ENCODE assay signal across 2 cellular contexts in the genomic region with DNA sequence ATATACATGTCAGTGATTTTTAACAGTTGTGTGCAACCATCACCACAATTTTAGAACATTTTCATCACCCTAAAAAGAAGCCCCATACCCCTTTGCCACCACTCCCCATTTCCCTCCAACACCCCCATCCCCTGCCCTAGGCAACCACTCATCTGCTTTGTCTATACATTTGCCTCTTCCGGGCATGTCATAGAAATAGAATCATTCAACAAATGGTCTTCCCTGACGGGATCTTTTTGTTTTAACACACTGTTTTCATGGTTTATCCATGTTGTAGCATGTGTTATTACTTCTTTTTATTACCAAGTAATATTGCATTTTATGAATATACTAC.
TF ChIP-seq lines count a peak whose summit lies in the region.

No MANE protein-coding gene starts in this region.

TF ChIP-seq in SK-N-SH, 30 proteins besides CTCF, POLR2A, EP300 and RAD21 (continued from another document):
- TF ChIP-seq, protein P1, sequence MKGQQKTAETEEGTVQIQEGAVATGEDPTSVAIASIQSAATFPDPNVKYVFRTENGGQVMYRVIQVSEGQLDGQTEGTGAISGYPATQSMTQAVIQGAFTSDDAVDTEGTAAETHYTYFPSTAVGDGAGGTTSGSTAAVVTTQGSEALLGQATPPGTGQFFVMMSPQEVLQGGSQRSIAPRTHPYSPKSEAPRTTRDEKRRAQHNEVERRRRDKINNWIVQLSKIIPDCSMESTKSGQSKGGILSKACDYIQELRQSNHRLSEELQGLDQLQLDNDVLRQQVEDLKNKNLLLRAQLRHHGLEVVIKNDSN (IDR thresholded peaks at IDR 0.05; ENCODE audit: borderline replicate concordance, low read depth): no peak
- TF ChIP-seq ELF1 (IDR thresholded peaks at IDR 0.05) (no peak), TCF12 (IDR thresholded peaks at IDR 0.05) (no peak), GATA2 (CRISPR knock-in tag; IDR thresholded peaks at IDR 0.05) (no peak), RFX5 (IDR thresholded peaks at IDR 0.05; ENCODE audit: low read length) (no peak), FOXM1 (IDR thresholded peaks at IDR 0.05; ENCODE audit: low read depth) (no peak), RCOR1 (IDR thresholded peaks at IDR 0.05; ENCODE audit: low read length) (no peak), SMC3 (IDR thresholded peaks at IDR 0.05; ENCODE audit: low read depth, low read length) (no peak), SIN3A (IDR thresholded peaks at IDR 0.05; ENCODE audit: borderline replicate concordance, low read depth, low read length) (no peak), NFIC (IDR thresholded peaks at IDR 0.05; ENCODE audit: borderline replicate concordance) (no peak), RXRA (IDR thresholded peaks at IDR 0.05; ENCODE audit: borderline replicate concordance, low read depth) (no peak), JUND (IDR thresholded peaks at IDR 0.05) (no peak)
- TF ChIP-seq, protein P2, sequence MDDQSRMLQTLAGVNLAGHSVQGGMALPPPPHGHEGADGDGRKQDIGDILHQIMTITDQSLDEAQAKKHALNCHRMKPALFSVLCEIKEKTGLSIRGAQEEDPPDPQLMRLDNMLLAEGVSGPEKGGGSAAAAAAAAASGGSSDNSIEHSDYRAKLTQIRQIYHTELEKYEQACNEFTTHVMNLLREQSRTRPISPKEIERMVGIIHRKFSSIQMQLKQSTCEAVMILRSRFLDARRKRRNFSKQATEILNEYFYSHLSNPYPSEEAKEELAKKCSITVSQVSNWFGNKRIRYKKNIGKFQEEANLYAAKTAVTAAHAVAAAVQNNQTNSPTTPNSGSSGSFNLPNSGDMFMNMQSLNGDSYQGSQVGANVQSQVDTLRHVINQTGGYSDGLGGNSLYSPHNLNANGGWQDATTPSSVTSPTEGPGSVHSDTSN (IDR thresholded peaks at IDR 0.05): no peak
- TF ChIP-seq, protein P3, sequence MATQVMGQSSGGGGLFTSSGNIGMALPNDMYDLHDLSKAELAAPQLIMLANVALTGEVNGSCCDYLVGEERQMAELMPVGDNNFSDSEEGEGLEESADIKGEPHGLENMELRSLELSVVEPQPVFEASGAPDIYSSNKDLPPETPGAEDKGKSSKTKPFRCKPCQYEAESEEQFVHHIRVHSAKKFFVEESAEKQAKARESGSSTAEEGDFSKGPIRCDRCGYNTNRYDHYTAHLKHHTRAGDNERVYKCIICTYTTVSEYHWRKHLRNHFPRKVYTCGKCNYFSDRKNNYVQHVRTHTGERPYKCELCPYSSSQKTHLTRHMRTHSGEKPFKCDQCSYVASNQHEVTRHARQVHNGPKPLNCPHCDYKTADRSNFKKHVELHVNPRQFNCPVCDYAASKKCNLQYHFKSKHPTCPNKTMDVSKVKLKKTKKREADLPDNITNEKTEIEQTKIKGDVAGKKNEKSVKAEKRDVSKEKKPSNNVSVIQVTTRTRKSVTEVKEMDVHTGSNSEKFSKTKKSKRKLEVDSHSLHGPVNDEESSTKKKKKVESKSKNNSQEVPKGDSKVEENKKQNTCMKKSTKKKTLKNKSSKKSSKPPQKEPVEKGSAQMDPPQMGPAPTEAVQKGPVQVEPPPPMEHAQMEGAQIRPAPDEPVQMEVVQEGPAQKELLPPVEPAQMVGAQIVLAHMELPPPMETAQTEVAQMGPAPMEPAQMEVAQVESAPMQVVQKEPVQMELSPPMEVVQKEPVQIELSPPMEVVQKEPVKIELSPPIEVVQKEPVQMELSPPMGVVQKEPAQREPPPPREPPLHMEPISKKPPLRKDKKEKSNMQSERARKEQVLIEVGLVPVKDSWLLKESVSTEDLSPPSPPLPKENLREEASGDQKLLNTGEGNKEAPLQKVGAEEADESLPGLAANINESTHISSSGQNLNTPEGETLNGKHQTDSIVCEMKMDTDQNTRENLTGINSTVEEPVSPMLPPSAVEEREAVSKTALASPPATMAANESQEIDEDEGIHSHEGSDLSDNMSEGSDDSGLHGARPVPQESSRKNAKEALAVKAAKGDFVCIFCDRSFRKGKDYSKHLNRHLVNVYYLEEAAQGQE (IDR thresholded peaks at IDR 0.05; ENCODE audit: low read depth, low read length): no peak
- TF ChIP-seq, protein P4, sequence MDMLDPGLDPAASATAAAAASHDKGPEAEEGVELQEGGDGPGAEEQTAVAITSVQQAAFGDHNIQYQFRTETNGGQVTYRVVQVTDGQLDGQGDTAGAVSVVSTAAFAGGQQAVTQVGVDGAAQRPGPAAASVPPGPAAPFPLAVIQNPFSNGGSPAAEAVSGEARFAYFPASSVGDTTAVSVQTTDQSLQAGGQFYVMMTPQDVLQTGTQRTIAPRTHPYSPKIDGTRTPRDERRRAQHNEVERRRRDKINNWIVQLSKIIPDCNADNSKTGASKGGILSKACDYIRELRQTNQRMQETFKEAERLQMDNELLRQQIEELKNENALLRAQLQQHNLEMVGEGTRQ (IDR thresholded peaks at IDR 0.05; ENCODE audit: borderline replicate concordance, low read depth, low read length): no peak

TF ChIP-seq in SK-N-SH treated with all-trans-retinoic acid at 6 μM for 48 hours, 23 proteins besides CTCF, POLR2A, EP300 and RAD21 (continued from another document):
- TF ChIP-seq, protein P5, sequence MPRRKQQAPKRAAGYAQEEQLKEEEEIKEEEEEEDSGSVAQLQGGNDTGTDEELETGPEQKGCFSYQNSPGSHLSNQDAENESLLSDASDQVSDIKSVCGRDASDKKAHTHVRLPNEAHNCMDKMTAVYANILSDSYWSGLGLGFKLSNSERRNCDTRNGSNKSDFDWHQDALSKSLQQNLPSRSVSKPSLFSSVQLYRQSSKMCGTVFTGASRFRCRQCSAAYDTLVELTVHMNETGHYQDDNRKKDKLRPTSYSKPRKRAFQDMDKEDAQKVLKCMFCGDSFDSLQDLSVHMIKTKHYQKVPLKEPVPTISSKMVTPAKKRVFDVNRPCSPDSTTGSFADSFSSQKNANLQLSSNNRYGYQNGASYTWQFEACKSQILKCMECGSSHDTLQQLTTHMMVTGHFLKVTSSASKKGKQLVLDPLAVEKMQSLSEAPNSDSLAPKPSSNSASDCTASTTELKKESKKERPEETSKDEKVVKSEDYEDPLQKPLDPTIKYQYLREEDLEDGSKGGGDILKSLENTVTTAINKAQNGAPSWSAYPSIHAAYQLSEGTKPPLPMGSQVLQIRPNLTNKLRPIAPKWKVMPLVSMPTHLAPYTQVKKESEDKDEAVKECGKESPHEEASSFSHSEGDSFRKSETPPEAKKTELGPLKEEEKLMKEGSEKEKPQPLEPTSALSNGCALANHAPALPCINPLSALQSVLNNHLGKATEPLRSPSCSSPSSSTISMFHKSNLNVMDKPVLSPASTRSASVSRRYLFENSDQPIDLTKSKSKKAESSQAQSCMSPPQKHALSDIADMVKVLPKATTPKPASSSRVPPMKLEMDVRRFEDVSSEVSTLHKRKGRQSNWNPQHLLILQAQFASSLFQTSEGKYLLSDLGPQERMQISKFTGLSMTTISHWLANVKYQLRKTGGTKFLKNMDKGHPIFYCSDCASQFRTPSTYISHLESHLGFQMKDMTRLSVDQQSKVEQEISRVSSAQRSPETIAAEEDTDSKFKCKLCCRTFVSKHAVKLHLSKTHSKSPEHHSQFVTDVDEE (CRISPR knock-in tag; IDR thresholded peaks at IDR 0.05): no peak
- no peak for TF ChIP-seq ZNF70 (CRISPR knock-in tag; IDR thresholded peaks at IDR 0.05)
- TF ChIP-seq OSR1 (CRISPR knock-in tag; IDR thresholded peaks at IDR 0.05): no peak
- TF ChIP-seq ISL1 (CRISPR knock-in tag; IDR thresholded peaks at IDR 0.05): no peak
- TF ChIP-seq TCF4 (CRISPR knock-in tag; IDR thresholded peaks at IDR 0.05; ENCODE audit: borderline replicate concordance): no peak
- no peak for TF ChIP-seq CSDC2 (CRISPR knock-in tag; IDR thresholded peaks at IDR 0.05)
- TF ChIP-seq ESRRG (CRISPR knock-in tag; IDR thresholded peaks at IDR 0.05): no peak
- no peak for TF ChIP-seq ZFP3 (CRISPR knock-in tag; IDR thresholded peaks at IDR 0.05)
- no peak for TF ChIP-seq TOX (CRISPR knock-in tag; IDR thresholded peaks at IDR 0.05; ENCODE audit: borderline replicate concordance)
- TF ChIP-seq ZFP30 (CRISPR knock-in tag; IDR thresholded peaks at IDR 0.05): no peak
- TF ChIP-seq ZNF8 (CRISPR knock-in tag; IDR thresholded peaks at IDR 0.05): no peak
- TF ChIP-seq, protein P6, sequence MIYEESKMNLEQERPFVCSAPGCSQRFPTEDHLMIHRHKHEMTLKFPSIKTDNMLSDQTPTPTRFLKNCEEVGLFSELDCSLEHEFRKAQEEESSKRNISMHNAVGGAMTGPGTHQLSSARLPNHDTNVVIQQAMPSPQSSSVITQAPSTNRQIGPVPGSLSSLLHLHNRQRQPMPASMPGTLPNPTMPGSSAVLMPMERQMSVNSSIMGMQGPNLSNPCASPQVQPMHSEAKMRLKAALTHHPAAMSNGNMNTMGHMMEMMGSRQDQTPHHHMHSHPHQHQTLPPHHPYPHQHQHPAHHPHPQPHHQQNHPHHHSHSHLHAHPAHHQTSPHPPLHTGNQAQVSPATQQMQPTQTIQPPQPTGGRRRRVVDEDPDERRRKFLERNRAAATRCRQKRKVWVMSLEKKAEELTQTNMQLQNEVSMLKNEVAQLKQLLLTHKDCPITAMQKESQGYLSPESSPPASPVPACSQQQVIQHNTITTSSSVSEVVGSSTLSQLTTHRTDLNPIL (CRISPR knock-in tag; IDR thresholded peaks at IDR 0.05; ENCODE audit: low read depth): no peak
- no peak for TF ChIP-seq RARB (CRISPR knock-in tag; IDR thresholded peaks at IDR 0.05)
